ENCODE assay signal across 30 cellular contexts in genomic region chr7:26441640-26442277, GRCh38.
A peak's percentile ranks its signal among the peaks of the same experiment; 100 is the strongest.
DNase-seq lines count a peak whose midpoint lies in the region; ATAC-seq, FAIRE-seq and TF ChIP-seq lines count a peak whose summit lies in the region.
"Had no signal": no experiment of that assay in that cellular context is flagged by ENCODE, and none has a peak within 500 bp of the region (broad histone marks: within the 10 kb centered on the region; RNA-seq: fewer than 3 reads in every experiment).

No MANE protein-coding gene starts in this region.

- H3K4me1 Mint-ChIP-seq in nephron, result peaks cover 41% of the 10 kb centered on the region
- H3K4me1 Mint-ChIP-seq: CD4-positive, alpha-beta memory T cell had no signal

- no peaks in the 10 kb centered on the region for H4K20me1 ChIP-seq in HepG2 (ENCODE audit: insufficient read depth, low read length)
- no peaks in the 10 kb centered on the region for H4K20me1 ChIP-seq in H1 (replicated peaks in 1 of 2; ENCODE audit: control insufficient read depth in 1 of 2, insufficient read depth in 2 of 2, low read length in 2 of 2)

- FAIRE-seq in HepG2 (lab: Jason Lieb, UNC) (no peak), H1 (lab: Jason Lieb, UNC) (no peak)
- FAIRE-seq: A549, GM12892, HTR-8/SVneo, small intestine had no signal

- intact Hi-C loops in HepG2 (cut with micrococcal nuclease; ENCODE audit: unreplicated experiment), result no loop called here
- intact Hi-C loops in right lobe of liver (cut with DNase I), result no loop called here

- H3K27me3 Mint-ChIP-seq in nephron (ENCODE audit: low read depth), result peaks cover 7% of the 10 kb centered on the region

- DNase-seq in HepG2 (ENCODE audit: low spot score) (no peak), right lobe of liver (no peak), H1 (ENCODE audit: low read depth in 1 of 2, low spot score in 2 of 2) (no peak), AG08396 (ENCODE audit: low spot score) (no peak), coronary artery (ENCODE audit: low spot score) (no peak)
- DNase-seq: activated CD4-positive, alpha-beta T cell treated with anti-CD3 and anti-CD28 coated beads for 48 hours; activated naive CD4-positive, alpha-beta T cell; activated T-cell treated with anti-CD3 and anti-CD28 coated beads, Interleukin-2, amount 50 U/mL, for 48 hours; CD4-positive, alpha-beta memory T cell; EL; kidney glomerular epithelial cell; MV-4-11; NCI-H1436 treated with DMSO at 0.1 percent for 48 hours; NCI-H446 treated with DMSO at 0.1 percent for 48 hours; occipital lobe; PC-3; small intestine; stimulated activated CD4-positive, alpha-beta T cell treated with anti-CD3 and anti-CD28 coated beads, Interleukin-2, amount 100 ng/mL, for 24 hours; stomach; thyroid gland had no signal

- H3K23me2 ChIP-seq in H1 (ENCODE audit: low read depth, low read length), result no peaks in the 10 kb centered on the region; the same call in 1 of the 2 replicates

- H2BK20ac ChIP-seq in H1 (ENCODE audit: low read length), result no peak overlapping the region

- CTCF ChIA-PET in HepG2 (lab: Yijun Ruan, JAX; ENCODE audit: low intra/inter-chr PET ratio, low total read pairs), result no interaction called here
- CTCF ChIA-PET in H1 (lab: Charles Lee; ENCODE audit: partially characterized antibody), result no interaction called here

- no peak overlapping the region for H4K8ac ChIP-seq in H1 (ENCODE audit: extremely low read depth, insufficient read depth, low read length)

- TF ChIP-seq POLR2A in HepG2 (IDR thresholded peaks at IDR 0.05; ENCODE audit: insufficient read depth in 1 of 2, low read depth in 2 of 2, low read length in 2 of 2) (no peak), right lobe of liver (IDR thresholded peaks at IDR 0.05) (no peak), H1 (IDR thresholded peaks at IDR 0.05; ENCODE audit: control extremely low read depth in 1 of 2, low read depth in 2 of 2, low read length in 2 of 2) (no peak)

- ATAC-seq in HepG2 (no peak), right lobe of liver (no peak), HG02973 (IDR thresholded peaks at IDR 0.05; ENCODE audit: unreplicated experiment) (no peak), GM21528 (IDR thresholded peaks at IDR 0.05; ENCODE audit: low FRiP score, unreplicated experiment) (no peak)
- ATAC-seq: A549, PC-3 had no signal

- H3K9me3 Mint-ChIP-seq in nephron, result no peaks in the 10 kb centered on the region
- H3K9me3 Mint-ChIP-seq: T-helper 2 cell treated with Interferon-gamma antibody and Interleukin-4, amounts not matched to agents 5 μg/mL and 100 μg/mL, for 36 hours had no signal

- TF ChIP-seq RAD21 in HepG2 (CRISPR knock-in tag; IDR thresholded peaks at IDR 0.05) (no peak), H1 (IDR thresholded peaks at IDR 0.05 in 1 of 2, conservative IDR thresholded peaks at IDR 0.05 in 1 of 2; ENCODE audit: low read depth in 2 of 2, low read length in 2 of 2) (no peak)

- H2BK12ac ChIP-seq in H1 (ENCODE audit: low read depth, low read length), result no peak overlapping the region

- H2BK15ac ChIP-seq in H1 (ENCODE audit: low read length), result no peak overlapping the region

- H3K79me2 ChIP-seq in HepG2 (ENCODE audit: insufficient read depth, low read length) (no peaks in the 10 kb centered on the region), H1 (ENCODE audit: control insufficient read depth in 1 of 2, insufficient read depth in 2 of 2, low read length in 2 of 2) (no peaks in the 10 kb centered on the region)

- H2AFZ ChIP-seq in HepG2 (ENCODE audit: low read length), result no peak overlapping the region
- peak overlapping the region; percentile 68; the same call in 1 of the 2 replicates for H2AFZ ChIP-seq in H1 (ENCODE audit: low read length)

- no peak overlapping the region for H3K18ac ChIP-seq in H1 (ENCODE audit: extremely low read depth, low read length)

- no TSS peak for BruUV-seq in HepG2 (replicated peaks; lab: Mats Ljungman, UMichigan)

- no peaks in the 10 kb centered on the region for H3K79me1 ChIP-seq in H1 (ENCODE audit: low read depth, low read length)

- no peak overlapping the region for H2BK5ac ChIP-seq in H1 (ENCODE audit: low read depth, low read length)

- TF ChIP-seq EP300 in HepG2 (IDR thresholded peaks at IDR 0.05; ENCODE audit: low read depth in 2 of 2, low read length in 2 of 2), result no peak
- TF ChIP-seq EP300 in HepG2 (CRISPR knock-in tag; IDR thresholded peaks at IDR 0.05; ENCODE audit: borderline replicate concordance), result no peak
- TF ChIP-seq EP300 in H1 (IDR thresholded peaks at IDR 0.05; ENCODE audit: borderline replicate concordance in 1 of 2, low read depth in 2 of 2, low read length in 2 of 2), result no peak

- TF ChIP-seq CTCF in HepG2 (CRISPR knock-in tag; IDR thresholded peaks at IDR 0.05) (no peak), right lobe of liver (IDR thresholded peaks at IDR 0.05) (no peak), H1 (IDR thresholded peaks at IDR 0.05; ENCODE audit: control extremely low read depth in 1 of 3, insufficient read depth in 1 of 3, low read depth in 1 of 3, low read length in 3 of 3) (no peak), nephron (IDR thresholded peaks at IDR 0.05; ENCODE audit: unreplicated experiment in 3 of 3) (no peak), coronary artery (IDR thresholded peaks at IDR 0.05) (no peak)

- H4K91ac ChIP-seq in H1 (replicated peaks; ENCODE audit: insufficient read length, low read length), result no peak overlapping the region

- POLR2A ChIA-PET in HepG2 (lab: Yijun Ruan, JAX), result no interaction called here
- POLR2A ChIA-PET in H1 (lab: Charles Lee; ENCODE audit: partially characterized antibody), result no interaction called here

- no peak overlapping the region for H3K14ac ChIP-seq in H1 (ENCODE audit: insufficient read length)

- H3K27ac ChIP-seq in HepG2 (ENCODE audit: extremely low read length, insufficient read depth, low read length), result no peak overlapping the region
- H3K27ac ChIP-seq in right lobe of liver, result no peak overlapping the region
- no peak overlapping the region for H3K27ac ChIP-seq in H1 (ENCODE audit: low read depth, low read length)
- no peak overlapping the region for H3K27ac ChIP-seq in coronary artery
- H3K27ac ChIP-seq: A549, dorsolateral prefrontal cortex, epithelial cell of prostate, stomach, thyroid gland had no signal

- peak overlapping the region in 2 of 3 experiments; percentile 19 to 33 for H3K4me3 Mint-ChIP-seq in nephron
- H3K4me3 Mint-ChIP-seq: CD4-positive, alpha-beta memory T cell; T-helper 2 cell treated with Interferon-gamma antibody and Interleukin-4, amounts not matched to agents 5 μg/mL and 100 μg/mL, for 36 hours had no signal

- WGBS in HepG2 (ENCODE audit: low lambda C conversion rate), result 61% methylated on average over 6 of the region's 6 CpGs
- WGBS in right lobe of liver (ENCODE audit: insufficient coverage, low coverage, low lambda C conversion rate, missing lambda C conversion rate), result 85% methylated on average over 6 of the region's 6 CpGs
- 85% methylated on average over 6 of the region's 6 CpGs; no CpG with 5 or more reads in 1 of the 2 experiments for WGBS in H1 (ENCODE audit: extremely low coverage in 1 of 2, insufficient coverage in 1 of 2, insufficient read length in 1 of 2, insufficient replicate concordance in 2 of 2, low coverage in 1 of 2, low lambda C conversion rate in 2 of 2, missing lambda C conversion rate in 1 of 2), 2 experiments

- H3K36me3 Mint-ChIP-seq in nephron (ENCODE audit: low read depth), result no peaks in the 10 kb centered on the region
- H3K36me3 Mint-ChIP-seq: CD4-positive, alpha-beta memory T cell had no signal

- H3K27ac Mint-ChIP-seq in nephron, result peak overlapping the region; percentile 80 to 95 (median 93)
- H3K27ac Mint-ChIP-seq: T-helper 2 cell treated with Interferon-gamma antibody and Interleukin-4, amounts not matched to agents 5 μg/mL and 100 μg/mL, for 36 hours had no signal

- H2BK120ac ChIP-seq in H1 (replicated peaks; ENCODE audit: low read depth, low read length), result no peak overlapping the region

- H3K4me2 ChIP-seq in HepG2 (ENCODE audit: low read depth, low read length), result no peak overlapping the region
- H3K4me2 ChIP-seq in H1 (ENCODE audit: insufficient read depth in 1 of 2, low read depth in 2 of 2, low read length in 2 of 2), result 0 out of 4 replicates have a peak overlapping the region, but pooled peaks of 1 of the 2 experiments have one; percentile 33
- H3K4me2 ChIP-seq: A549 had no signal

- H2AK5ac ChIP-seq in H1 (ENCODE audit: low read depth, low read length), result no peak overlapping the region

- no peak overlapping the region for H4K5ac ChIP-seq in H1 (ENCODE audit: insufficient read length, low read depth, low read length)

- no peak overlapping the region for H3K4me3 ChIP-seq in HepG2 (replicated peaks in 1 of 3; ENCODE audit: insufficient read depth in 1 of 3, low read depth in 2 of 3, low read length in 3 of 3)
- H3K4me3 ChIP-seq in right lobe of liver, result no peak overlapping the region
- H3K4me3 ChIP-seq in H1 (ENCODE audit: extremely low read depth in 1 of 4, insufficient read depth in 2 of 4, low read depth in 3 of 4, low read length in 4 of 4), result no peak overlapping the region
- no peak overlapping the region for H3K4me3 ChIP-seq in coronary artery
- H3K4me3 ChIP-seq: A549, dorsolateral prefrontal cortex, HAP-1, stomach, thyroid gland had no signal

- H3K23ac ChIP-seq in H1 (ENCODE audit: insufficient read length), result no peak overlapping the region

- no peaks in the 10 kb centered on the region for H3K36me3 ChIP-seq in HepG2 (replicated peaks in 1 of 2; ENCODE audit: control insufficient read depth in 1 of 2, insufficient read depth in 2 of 2, low read length in 2 of 2)
- no peaks in the 10 kb centered on the region for H3K36me3 ChIP-seq in right lobe of liver
- no peaks in the 10 kb centered on the region for H3K36me3 ChIP-seq in H1 (ENCODE audit: control insufficient read depth in 2 of 4, insufficient read depth in 4 of 4, low read length in 3 of 4)
- H3K36me3 ChIP-seq: HAP-1, stomach, thyroid gland had no signal

- H3K4me1 ChIP-seq in HepG2 (ENCODE audit: insufficient read depth, low read length) (no peaks in the 10 kb centered on the region), right lobe of liver (no peaks in the 10 kb centered on the region), H1 (replicated peaks in 1 of 4; ENCODE audit: control insufficient read depth in 3 of 4, insufficient read depth in 4 of 4, low read length in 3 of 4) (peaks cover 5 to 9% (median 5%) of the 10 kb centered on the region in 4 experiments; a peak in 3 of 7 replicates)
- H3K4me1 ChIP-seq: A549, stomach, thyroid gland had no signal

- no peak overlapping the region for H3K56ac ChIP-seq in H1 (replicated peaks; ENCODE audit: insufficient read length, low read depth, low read length)

- in situ Hi-C loops in HepG2 (cut with HindIII; ENCODE audit: extremely low pct_ligation_motif_present, low pct_unique_long_range_greater_than_20kb), result no loop called here

- no peak overlapping the region for H3K9ac ChIP-seq in HepG2 (ENCODE audit: insufficient read depth, low read depth, low read length)
- H3K9ac ChIP-seq in H1 (replicated peaks in 1 of 4; ENCODE audit: extremely low read depth in 1 of 4, low read depth in 3 of 4, low read length in 3 of 4), result no peak overlapping the region

- no peaks in the 10 kb centered on the region for H3K9me3 ChIP-seq in HepG2 (ENCODE audit: low read length)
- H3K9me3 ChIP-seq in right lobe of liver, result no peaks in the 10 kb centered on the region
- H3K9me3 ChIP-seq in H1 (ENCODE audit: insufficient read depth in 2 of 2, low read depth in 1 of 2, low read length in 1 of 2), result no peaks in the 10 kb centered on the region
- H3K9me3 ChIP-seq: A549, HAP-1, stomach, thyroid gland had no signal

- H3K27me3 ChIP-seq in HepG2 (ENCODE audit: control insufficient read depth in 1 of 2, insufficient read depth in 2 of 2, low read length in 2 of 2) (peaks cover 0 to 11% of the 10 kb centered on the region in 2 experiments; a peak in 3 of 5 replicates), right lobe of liver (no peaks in the 10 kb centered on the region), H1 (replicated peaks in 1 of 4; ENCODE audit: control insufficient read depth in 3 of 4, extremely low read depth in 1 of 4, insufficient read depth in 3 of 4, low read length in 3 of 4) (no peaks in the 10 kb centered on the region)
- H3K27me3 ChIP-seq: stomach, thyroid gland had no signal

- H3K4ac ChIP-seq in H1 (replicated peaks; ENCODE audit: insufficient read length, low read depth, low read length), result no peak overlapping the region
